8 cellular contexts compared by ENCODE assay signal in the genomic region with DNA sequence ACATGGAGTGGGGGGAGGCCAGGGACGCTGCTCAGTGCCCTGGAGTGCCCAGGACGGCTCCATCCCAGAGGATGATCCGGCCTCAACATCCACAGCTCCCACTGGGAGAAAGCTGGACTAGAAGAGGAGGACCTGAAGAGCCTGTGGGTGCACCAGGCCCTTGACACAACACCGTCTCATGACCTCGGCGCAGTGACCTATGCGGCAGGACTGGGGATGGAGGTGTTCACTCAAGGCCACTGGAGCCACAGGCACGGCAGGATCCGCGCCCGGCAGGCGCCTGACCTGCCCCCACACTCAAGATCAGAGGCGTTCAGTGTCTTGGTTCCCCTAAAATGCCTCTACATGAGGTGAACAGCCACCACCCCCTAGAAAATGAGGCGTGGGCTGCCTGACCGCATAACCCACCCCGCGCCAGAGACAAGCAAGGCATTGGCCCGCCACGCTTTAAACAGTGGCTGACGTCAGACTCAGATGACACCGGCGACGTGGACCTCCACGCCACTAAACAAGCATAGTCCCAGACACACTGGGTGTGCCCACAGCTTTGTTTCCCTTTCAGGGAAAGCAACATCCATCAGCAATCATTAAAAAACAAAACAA. TPM values are rescaled to one million over a fixed set of nuclear protein-coding genes. Genes with fewer than 3 reads are reported as not detected.
DNase-seq lines count a peak whose midpoint lies in the region; ATAC-seq and TF ChIP-seq lines count a peak whose summit lies in the region.

No MANE protein-coding gene starts in this region.

- H3K27ac Mint-ChIP-seq in HFFc6, result peak overlapping the region; percentile 87
- H3K27ac Mint-ChIP-seq in activated naive CD8-positive, alpha-beta T cell, result peak overlapping the region; percentile 84

- no peaks in the 10 kb centered on the region for H3K9me3 Mint-ChIP-seq in HFFc6
- no peaks in the 10 kb centered on the region for H3K9me3 Mint-ChIP-seq in activated naive CD8-positive, alpha-beta T cell (ENCODE audit: low read depth)

- no peaks in the 10 kb centered on the region for H3K9me3 ChIP-seq in right cardiac atrium (ENCODE audit: control insufficient read depth, low read length)
- no peaks in the 10 kb centered on the region for H3K9me3 ChIP-seq in gastrocnemius medialis

- peak overlapping the region; percentile 79; the same call in 1 of the 2 replicates for H3K4me3 Mint-ChIP-seq in HFFc6
- H3K4me3 Mint-ChIP-seq in activated naive CD8-positive, alpha-beta T cell, result peak overlapping the region; percentile 84

- H3K27ac ChIP-seq in right cardiac atrium (ENCODE audit: low read length) (peak overlapping the region; percentile 85), gastrocnemius medialis (peak overlapping the region; percentile 73 to 90 (median 80))

- TF ChIP-seq CTCF in HFFc6 (IDR thresholded peaks at IDR 0.05) (no peak), gastrocnemius medialis (IDR thresholded peaks at IDR 0.05 in 4 of 5, conservative IDR thresholded peaks at IDR 0.05 in 1 of 5) (no peak)

- peaks cover 24% of the 10 kb centered on the region for H3K36me3 Mint-ChIP-seq in HFFc6 (ENCODE audit: low read depth)
- H3K36me3 Mint-ChIP-seq in activated naive CD8-positive, alpha-beta T cell, result peaks cover 2% of the 10 kb centered on the region

- TF ChIP-seq POLR2A in gastrocnemius medialis (IDR thresholded peaks at IDR 0.05), result peak in 1 of 2 donors; percentile 8

- H3K4me1 ChIP-seq in right cardiac atrium (ENCODE audit: control insufficient read depth, insufficient read depth, low read length), result peaks cover 15% of the 10 kb centered on the region
- peaks cover 53 to 76% of the 10 kb centered on the region in 2 donors for H3K4me1 ChIP-seq in gastrocnemius medialis

- in situ Hi-C loops in gastrocnemius medialis (cut with MboI; ENCODE audit: low sequenced_read_pairs in 4 of 4), result no loop called here

- no peaks in the 10 kb centered on the region; the same call in 1 of the 2 replicates for H3K27me3 Mint-ChIP-seq in HFFc6 (ENCODE audit: insufficient read depth)
- no peaks in the 10 kb centered on the region for H3K27me3 Mint-ChIP-seq in activated naive CD8-positive, alpha-beta T cell

- intact Hi-C loops in right cardiac atrium (cut with DNase I), result no loop called here
- intact Hi-C loops in gastrocnemius medialis (cut with DNase I; ENCODE audit: low total_unique reads), result no loop called here

- H3K4me3 ChIP-seq in right cardiac atrium (ENCODE audit: low read length), result peak overlapping the region; percentile 0
- peak overlapping the region; percentile 10 to 40 (median 32) for H3K4me3 ChIP-seq in gastrocnemius medialis

- no peaks in the 10 kb centered on the region for H3K36me3 ChIP-seq in gastrocnemius medialis

- WGBS in right cardiac atrium, result 65% methylated on average over 24 of the region's 24 CpGs

- DNase-seq in HFFc6 (no peak), right cardiac atrium (peak in 2 of 3 donors; percentile 44 to 63), gastrocnemius medialis (no peak), AG08395 (ENCODE audit: low spot score) (no peak)

- H3K4me1 Mint-ChIP-seq in HFFc6 (ENCODE audit: low read depth), result peaks cover 24% of the 10 kb centered on the region
- peaks cover 30% of the 10 kb centered on the region for H3K4me1 Mint-ChIP-seq in activated naive CD8-positive, alpha-beta T cell (ENCODE audit: low read depth)

- H3K27me3 ChIP-seq in right cardiac atrium (ENCODE audit: control insufficient read depth, insufficient read depth), result no peaks in the 10 kb centered on the region
- H3K27me3 ChIP-seq in gastrocnemius medialis, result no peaks in the 10 kb centered on the region

- ATAC-seq in right cardiac atrium (no peak), gastrocnemius medialis (peak in 1 of 2 donors; percentile 4), SK-N-SH treated with all-trans-retinoic acid at 6 μM for 48 hours (no peak), GM21515 (IDR thresholded peaks at IDR 0.05; ENCODE audit: unreplicated experiment) (no peak), HG03432 (IDR thresholded peaks at IDR 0.05; ENCODE audit: unreplicated experiment) (no peak)

TF ChIP-seq in SK-N-SH treated with all-trans-retinoic acid at 6 μM for 48 hours, 23 proteins besides CTCF, POLR2A, EP300 and RAD21:
- no peak for TF ChIP-seq OSR1 (CRISPR knock-in tag; IDR thresholded peaks at IDR 0.05)
- no peak for TF ChIP-seq ZNF8 (CRISPR knock-in tag; IDR thresholded peaks at IDR 0.05)

RNA-seq across cellular contexts. Expression of gene SGTA, which starts 8.0 kb away (rescaled TPM):
- total RNA-seq in HFFc6 (2021; fragmentation: NEBNext Ultra II Directional; extraction: Animal tissue kit (Norgen Biotek cat#: 25700)), result 10 to 100 TPM; 60.7 to 68.1 (median 62.8) TPM
- 10 to 100 TPM; 53.6 to 84.2 (median 64.6) TPM for total RNA-seq in right cardiac atrium
- 86.5 TPM for polyA plus RNA-seq in right cardiac atrium
- total RNA-seq in gastrocnemius medialis, result 100 to 1,000 TPM in 2 of 4 donors, 10 to 100 TPM in 2; 70.0 to 114 (median 91.2) TPM

RNA-seq across cellular contexts. Expression of gene THOP1, which starts 10.2 kb away (rescaled TPM):
- total RNA-seq in HFFc6 (2021; fragmentation: NEBNext Ultra II Directional; extraction: Animal tissue kit (Norgen Biotek cat#: 25700)), result 100 to 1,000 TPM in 1 of 6 experiments, 10 to 100 TPM in 5; 83.7 to 114 (median 94.3) TPM
- 10 to 100 TPM; 41.4 to 69.4 (median 54.1) TPM for total RNA-seq in right cardiac atrium
- 64.0 TPM for polyA plus RNA-seq in right cardiac atrium
- total RNA-seq in gastrocnemius medialis, result 100 to 1,000 TPM in 1 of 4 donors, 10 to 100 TPM in 3; 31.5 to 114 (median 73.0) TPM

RNA-seq across cellular contexts. Expression of gene SLC39A3, which starts 35.2 kb away (rescaled TPM):
- 10 to 100 TPM; 39.2 to 49.1 (median 42.5) TPM for total RNA-seq in HFFc6 (2021; fragmentation: NEBNext Ultra II Directional; extraction: Animal tissue kit (Norgen Biotek cat#: 25700))
- 10 to 100 TPM; 19.9 to 25.5 (median 23.4) TPM for total RNA-seq in right cardiac atrium
- polyA plus RNA-seq in right cardiac atrium, result 29.3 TPM
- total RNA-seq in gastrocnemius medialis, result 10 to 100 TPM; 23.1 to 60.9 (median 27.1) TPM

RNA-seq across cellular contexts. Expression of gene ZNF554, which starts 44.6 kb away (rescaled TPM):
- total RNA-seq in HFFc6 (2021; fragmentation: NEBNext Ultra II Directional; extraction: Animal tissue kit (Norgen Biotek cat#: 25700)), result 1 to 10 TPM; 1.6 to 2.4 (median 2.2) TPM
- total RNA-seq in right cardiac atrium (1 to 10 TPM; 4.7 to 6.7 (median 6.3) TPM), gastrocnemius medialis (1 to 10 TPM; 2.1 to 5.3 (median 2.6) TPM)
- polyA plus RNA-seq in right cardiac atrium, result 4.7 TPM

RNA-seq across cellular contexts. Expression of gene DIRAS1, which starts 53.9 kb away (rescaled TPM):
- total RNA-seq in HFFc6 (2021; fragmentation: NEBNext Ultra II Directional; extraction: Animal tissue kit (Norgen Biotek cat#: 25700)), result 10 to 100 TPM; 10.6 to 21.6 (median 12.7) TPM
- 100 to 1,000 TPM; 160 to 176 (median 172) TPM for total RNA-seq in right cardiac atrium
- 155 TPM for polyA plus RNA-seq in right cardiac atrium
- total RNA-seq in gastrocnemius medialis, result 1 to 10 TPM in 2 of 4 donors, under 1 TPM in 1, not detected in 1; 0.62 to 2.5 (median 2.0) TPM

Comparison
In these comparisons a context has a peak if more than half of its experiments do, and no peak if none do; other contexts are left out.
1. DNase-seq: peak in right cardiac atrium (2 of 3); none in HFFc6 (single experiment), gastrocnemius medialis (0 of 2) and AG08395 (single experiment).